In genomic region chr7:116698396-116698795, GRCh38 we compare ENCODE assay signal across 1 cellular context.
TF ChIP-seq lines count a peak whose summit lies in the region.

No MANE protein-coding gene starts in this region.

TF ChIP-seq in SK-N-SH treated with all-trans-retinoic acid at 6 μM for 48 hours, 23 proteins besides CTCF, POLR2A, EP300 and RAD21 (continued from another document):
- TF ChIP-seq POU6F1 (CRISPR knock-in tag; IDR thresholded peaks at IDR 0.05; ENCODE audit: borderline replicate concordance, low read depth) (no peak), OSR1 (CRISPR knock-in tag; IDR thresholded peaks at IDR 0.05) (no peak), ZC3H10 (CRISPR knock-in tag; IDR thresholded peaks at IDR 0.05) (no peak), ZNF565 (CRISPR knock-in tag; conservative IDR thresholded peaks at IDR 0.05; ENCODE audit: low read depth) (no peak)
